In the genomic region with DNA sequence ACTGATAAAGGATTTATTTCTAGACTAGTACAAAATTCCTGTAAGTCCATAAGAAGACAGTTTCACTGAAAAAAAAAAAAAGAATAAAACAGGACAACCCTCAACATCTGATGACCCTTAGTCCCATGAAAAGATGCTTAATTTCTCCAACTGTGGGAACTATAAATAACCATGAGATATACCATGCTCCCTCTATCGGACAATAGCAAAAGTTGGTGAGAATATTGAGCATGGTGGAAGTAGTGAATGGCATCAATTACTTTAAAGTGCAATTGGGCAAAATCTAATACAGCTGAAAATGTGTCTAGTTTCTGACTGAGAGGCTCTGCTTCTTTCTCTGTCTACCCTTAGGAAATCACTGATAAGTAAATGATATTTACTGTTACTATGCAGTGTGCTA, we compare ENCODE assay signal across 21 cellular contexts.
DNase-seq lines count a peak whose midpoint lies in the region; ATAC-seq, FAIRE-seq and TF ChIP-seq lines count a peak whose summit lies in the region.
"Had no signal": no experiment of that assay in that cellular context is flagged by ENCODE, and none has a peak within 500 bp of the region (broad histone marks: within the 10 kb centered on the region; RNA-seq: fewer than 3 reads in every experiment).

No MANE protein-coding gene starts in this region.

- no peak overlapping the region for H3K4me3 Mint-ChIP-seq in endodermal cell
- H3K4me3 Mint-ChIP-seq: memory B cell, T-helper 17 cell had no signal

- no peaks in the 10 kb centered on the region for H3K36me3 Mint-ChIP-seq in endodermal cell (ENCODE audit: low read depth)
- H3K36me3 Mint-ChIP-seq: memory B cell had no signal

- H3K27ac ChIP-seq in left ventricle myocardium inferior (replicated peaks) (no peak overlapping the region), endodermal cell (ENCODE audit: low read depth, low read length) (no peak overlapping the region), spleen (no peak overlapping the region), substantia nigra (ENCODE audit: low read depth, low read length, poor library complexity, severe bottlenecking) (no peak overlapping the region)

- H3K4me1 Mint-ChIP-seq in endodermal cell: no peaks in the 10 kb centered on the region
- H3K4me1 Mint-ChIP-seq: memory B cell, T-helper 17 cell had no signal

- TF ChIP-seq CTCF in left ventricle myocardium inferior (IDR thresholded peaks at IDR 0.05; ENCODE audit: borderline replicate concordance) (peak; percentile 33), endodermal cell (conservative IDR thresholded peaks at IDR 0.05) (peak; percentile 22), spleen (IDR thresholded peaks at IDR 0.05 in 8 of 11, conservative IDR thresholded peaks at IDR 0.05 in 3 of 11) (no peak)

- H3K4me1 ChIP-seq in left ventricle myocardium inferior (no peaks in the 10 kb centered on the region), endodermal cell (ENCODE audit: control insufficient read depth, insufficient read depth, low read length) (no peaks in the 10 kb centered on the region), spleen (no peaks in the 10 kb centered on the region)

- intact Hi-C loops in left ventricle myocardium inferior (cut with micrococcal nuclease): no loop called here
- intact Hi-C loops in Right ventricle myocardium superior (cut with DNase I): no loop called here
- intact Hi-C loops in spleen (cut with DNase I; ENCODE audit: low total_unique reads): no loop called here

- H3K9ac ChIP-seq in endodermal cell (ENCODE audit: extremely low read depth, low read length, poor library complexity, severe bottlenecking): no peak overlapping the region

- H3K9me3 ChIP-seq in left ventricle myocardium inferior (replicated peaks) (peaks cover 5% of the 10 kb centered on the region), endodermal cell (ENCODE audit: control insufficient read depth, low read length) (no peaks in the 10 kb centered on the region), spleen (peaks cover 0 to 4% (median 0%) of the 10 kb centered on the region in 8 donors)

- H3K36me3 ChIP-seq in left ventricle myocardium inferior: no peaks in the 10 kb centered on the region
- no peaks in the 10 kb centered on the region for H3K36me3 ChIP-seq in endodermal cell (ENCODE audit: control insufficient read depth, insufficient read depth, low read length)
- no peaks in the 10 kb centered on the region for H3K36me3 ChIP-seq in spleen
- H3K36me3 ChIP-seq: MG63 had no signal

- H3K4me3 ChIP-seq in left ventricle myocardium inferior (no peak overlapping the region), endodermal cell (ENCODE audit: low read length) (no peak overlapping the region), spleen (no peak overlapping the region)
- H3K4me3 ChIP-seq: MG63 had no signal

- H3K27me3 ChIP-seq in left ventricle myocardium inferior (ENCODE audit: low read depth) (no peaks in the 10 kb centered on the region), endodermal cell (ENCODE audit: control insufficient read depth, insufficient read depth, low read length, poor library complexity, severe bottlenecking) (no peaks in the 10 kb centered on the region), spleen (replicated peaks in 1 of 7) (no peaks in the 10 kb centered on the region)
- H3K27me3 ChIP-seq: MG63 had no signal

- H3K27ac Mint-ChIP-seq in endodermal cell: no peak overlapping the region
- H3K27ac Mint-ChIP-seq: memory B cell, T-helper 17 cell had no signal

- no peak for ATAC-seq in Right ventricle myocardium superior (ENCODE audit: poor library complexity)
- no peak for ATAC-seq in GM18517 (IDR thresholded peaks at IDR 0.05; ENCODE audit: unreplicated experiment)
- ATAC-seq: T-helper 17 cell had no signal

- no peak for TF ChIP-seq POLR2A in spleen (IDR thresholded peaks at IDR 0.05)

- 100% methylated on average over 1 of the region's 1 CpG; no CpG with 5 or more reads in 1 of the 2 experiments for WGBS in endodermal cell (ENCODE audit: insufficient coverage in 1 of 2, insufficient read length in 1 of 2), 2 experiments
- WGBS in spleen, 5 donors: 77 to 85% (median 80%) methylated on average over 1 of the region's 1 CpG

- FAIRE-seq in GM19239 (lab: Jason Lieb, UNC): no peak
- FAIRE-seq: colon, endothelial cell of umbilical vein, HTR-8/SVneo had no signal

- DNase-seq in left ventricle myocardium inferior (no peak), Right ventricle myocardium superior (no peak), NCI-H69 (lab: John Stamatoyannopoulos, UW) (peak; percentile 4), endodermal cell (no peak), spleen (no peak), GM19239 (ENCODE audit: insufficient read length, low spot score) (no peak), substantia nigra (lab: John Stamatoyannopoulos, UW) (no peak)
- DNase-seq: activated CD4-positive, CD25-positive, alpha-beta regulatory T cell; activated effector memory CD4-positive, alpha-beta T cell treated with Interleukin-2 at 50 U/mL for 16 hours; HCEC 1CT; MG63; NCI-H2029 treated with DMSO at 0.1 percent for 48 hours; NCI-H526; RPMI8226; stimulated activated CD4-positive, alpha-beta T cell treated with anti-CD3 and anti-CD28 coated beads, Interleukin-1b, Interleukin-23, amount 100 ng/mL, for 48 hours; T-helper 17 cell had no signal

- no peaks in the 10 kb centered on the region for H3K9me3 Mint-ChIP-seq in endodermal cell

- no peaks in the 10 kb centered on the region for H3K27me3 Mint-ChIP-seq in endodermal cell (ENCODE audit: insufficient read depth)
- H3K27me3 Mint-ChIP-seq: memory B cell, T-helper 17 cell had no signal

Comparison
In these comparisons a context has a peak if more than half of its experiments do, and no peak if none do; other contexts are left out.
1. CTCF ChIP-seq: peak in left ventricle myocardium inferior (single experiment) and endodermal cell (single experiment); none in spleen (0 of 11).